In genomic region chr10:17923728-17924127, GRCh38 we compare ENCODE assay signal across 12 cellular contexts. TPM values are rescaled to one million over a fixed set of nuclear protein-coding genes. Genes with fewer than 3 reads are reported as not detected.
DNase-seq lines count a peak whose midpoint lies in the region; ATAC-seq, FAIRE-seq and TF ChIP-seq lines count a peak whose summit lies in the region.
"Had no signal": no experiment of that assay in that cellular context is flagged by ENCODE, and none has a peak within 500 bp of the region (broad histone marks: within the 10 kb centered on the region; RNA-seq: fewer than 3 reads in every experiment).

No MANE protein-coding gene starts in this region.

- no peak for ATAC-seq in HG03342 (IDR thresholded peaks at IDR 0.05; ENCODE audit: unreplicated experiment)
- ATAC-seq: natural killer cell treated with Interleukin-12 subunit alpha and Interleukin-12 subunit beta and Interleukin-15 and Interleukin-18, amount 100 ng/mL, for 72 hours had no signal

- H3K4me1 ChIP-seq in ACC112 (ENCODE audit: control insufficient read depth, insufficient read depth, low read length, unreplicated experiment): peaks cover 20% of the 10 kb centered on the region
- no peaks in the 10 kb centered on the region for H3K4me1 ChIP-seq in ovary (ENCODE audit: insufficient read depth)
- H3K4me1 ChIP-seq in BE2C: no peaks in the 10 kb centered on the region

- no peaks in the 10 kb centered on the region for H3K9me3 ChIP-seq in ovary
- H3K9me3 ChIP-seq in BE2C: no peaks in the 10 kb centered on the region

- TF ChIP-seq CTCF in cardiac fibroblast (IDR thresholded peaks at IDR 0.05; ENCODE audit: low read depth, low read length): no peak
- no peak for TF ChIP-seq CTCF in lower leg skin (IDR thresholded peaks at IDR 0.05)
- no peak for TF ChIP-seq CTCF in ovary (IDR thresholded peaks at IDR 0.05)
- TF ChIP-seq CTCF in BE2C (IDR thresholded peaks at IDR 0.05; ENCODE audit: low read depth, low read length): no peak

- H3K27me3 ChIP-seq in ACC112 (ENCODE audit: insufficient read depth, low read length): no peaks in the 10 kb centered on the region
- H3K27me3 ChIP-seq in ovary: no peaks in the 10 kb centered on the region
- no peaks in the 10 kb centered on the region for H3K27me3 ChIP-seq in BE2C

- TF ChIP-seq EP300 in ovary (IDR thresholded peaks at IDR 0.05): no peak

- H3K27ac ChIP-seq in ACC112 (ENCODE audit: low read depth, low read length) (peak overlapping the region; percentile 71), ovary (no peak overlapping the region)
- H3K27ac ChIP-seq: SK-N-MC had no signal

- peak overlapping the region; percentile 19 for H2AFZ ChIP-seq in ACC112 (ENCODE audit: low read length, unreplicated experiment)

- WGBS in lower leg skin, 2 donors: 44 to 51% methylated on average over 4 of the region's 4 CpGs
- WGBS in ovary, 3 donors: 49 to 72% (median 70%) methylated on average over 4 of the region's 4 CpGs

- H3K4me3 ChIP-seq in ACC112 (ENCODE audit: low read depth, low read length): no peak overlapping the region; the same call in 1 of the 2 replicates
- H3K4me3 ChIP-seq in cardiac fibroblast (replicated peaks in 1 of 2; ENCODE audit: low read depth in 2 of 2, low read length in 2 of 2): no peak overlapping the region
- no peak overlapping the region for H3K4me3 ChIP-seq in lower leg skin (ENCODE audit: low read depth, poor library complexity, severe bottlenecking)
- no peak overlapping the region for H3K4me3 ChIP-seq in ovary
- H3K4me3 ChIP-seq in BE2C (ENCODE audit: low read depth, low read length): no peak overlapping the region
- H3K4me3 ChIP-seq: SK-N-MC had no signal

- FAIRE-seq in HTR-8/SVneo (lab: Jason Lieb, UNC): no peak
- FAIRE-seq: endometrium had no signal

- H3K36me3 ChIP-seq in ACC112 (ENCODE audit: insufficient read depth, low read length) (no peaks in the 10 kb centered on the region), ovary (no peaks in the 10 kb centered on the region), BE2C (no peaks in the 10 kb centered on the region)

- TF ChIP-seq POLR2A in lower leg skin (IDR thresholded peaks at IDR 0.05): no peak
- no peak for TF ChIP-seq POLR2A in ovary (IDR thresholded peaks at IDR 0.05)

- no peaks in the 10 kb centered on the region for H3K79me2 ChIP-seq in ACC112 (ENCODE audit: control insufficient read depth, insufficient read depth, low read length, unreplicated experiment)

- DNase-seq in HTR-8/SVneo (ENCODE audit: insufficient read length, low spot score) (peak; percentile 3), cardiac fibroblast (ENCODE audit: low read depth in 2 of 2) (peak; percentile 83 to 89), lower leg skin (ENCODE audit: low spot score in 2 of 2) (peak; percentile 31 to 86), ovary (no peak), BE2C (no peak), NCI-H1092 (lab: John Stamatoyannopoulos, UW) (no peak)
- DNase-seq: activated T-cell treated with anti-CD3 and anti-CD28 coated beads, Interleukin-2, amount 50 U/mL, for 48 hours had no signal

- intact Hi-C loops in lower leg skin (cut with DNase I; ENCODE audit: low total_unique reads) (no loop called here), ovary (cut with DNase I) (no loop called here)

RNA-seq across cellular contexts. Expression of gene SLC39A12, which starts 28.0 kb away (rescaled TPM):
- total RNA-seq in lower leg skin (not detected), ovary (not detected)
- polyA plus RNA-seq in ovary: under 1 TPM in 1 of 2 donors, not detected in 1; 0.02 TPM
- not detected for polyA plus RNA-seq in BE2C (2012; ENCODE audit: insufficient read depth, insufficient read length, low read depth)
- total RNA-seq: natural killer cell treated with Interleukin-12 subunit alpha and Interleukin-12 subunit beta and Interleukin-15 and Interleukin-18, amount 100 ng/mL, for 72 hours had no signal

Comparison
In these comparisons a context has a peak if more than half of its experiments do, and no peak if none do; other contexts are left out.
1. DNase-seq: peak in HTR-8/SVneo (single experiment), cardiac fibroblast (2 of 2) and lower leg skin (2 of 2); none in ovary (0 of 5), BE2C (single experiment) and NCI-H1092 (single experiment).